ENCODE assay signal across 30 cellular contexts in the genomic region with DNA sequence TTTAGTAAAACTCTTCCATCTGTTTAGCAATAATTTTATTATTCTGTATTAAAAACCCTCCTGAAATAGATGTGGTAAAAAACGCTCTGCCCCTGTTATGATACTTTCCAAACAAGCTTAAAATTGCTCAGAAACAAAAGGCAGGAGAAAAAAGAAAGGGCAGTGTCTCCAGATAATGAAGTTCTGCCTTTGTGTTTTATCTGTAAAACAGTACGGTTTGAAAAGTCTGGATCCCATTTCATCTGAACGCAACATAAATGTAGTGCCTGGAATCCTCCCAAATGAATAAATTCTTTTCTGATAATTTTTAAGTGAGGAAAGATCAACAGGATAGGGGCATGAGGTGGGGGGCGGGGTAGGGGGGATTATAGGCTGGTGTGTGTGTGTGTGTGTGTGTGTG.
"Had no signal": no experiment of that assay in that cellular context is flagged by ENCODE, and none has a peak within 500 bp of the region (broad histone marks: within the 10 kb centered on the region; RNA-seq: fewer than 3 reads in every experiment).

No MANE protein-coding gene starts in this region.

- H3K36me3 Mint-ChIP-seq: activated naive CD8-positive, alpha-beta T cell had no signal

- ATAC-seq: activated CD4-positive, CD25-positive, alpha-beta regulatory T cell treated with anti-CD3 and anti-CD28 coated beads, Interleukin-2, amount 50 U/mL, for 24 hours; activated CD8-positive, alpha-beta T cell treated with anti-CD3 and anti-CD28 coated beads for 36 hours; activated T-cell treated with anti-CD3 and anti-CD28 coated beads, Interleukin-2, amount 50 U/mL, for 4 hours; activated T-helper 17 cell treated with anti-CD3 and anti-CD28 coated beads, Interleukin-2, amount 50 U/mL, for 72 hours; body of pancreas; gastroesophageal sphincter; heart right ventricle had no signal

- H3K27ac Mint-ChIP-seq: activated B cell treated with CpG ODN at 0.5 μM for 24 hours; activated CD8-positive, alpha-beta T cell treated with anti-CD3 and anti-CD28 coated beads for 36 hours; activated naive CD8-positive, alpha-beta T cell; activated T-helper 17 cell treated with anti-CD3 and anti-CD28 coated beads, Interleukin-2, amount 50 U/mL, for 72 hours; T-helper 2 cell treated with Interferon-gamma antibody and Interleukin-4, amounts not matched to agents 5 μg/mL and 100 μg/mL, for 36 hours had no signal

- H3K4me1 ChIP-seq: body of pancreas had no signal

- H3K9me3 ChIP-seq: body of pancreas, esophagus squamous epithelium, gastroesophageal sphincter, heart right ventricle had no signal

- H3K27ac ChIP-seq: body of pancreas, epithelial cell of prostate, esophagus squamous epithelium, gastroesophageal sphincter, heart right ventricle, WERI-Rb-1 had no signal

- H3K27me3 ChIP-seq: body of pancreas had no signal

- H3K4me1 Mint-ChIP-seq: activated T-helper 17 cell treated with anti-CD3 and anti-CD28 coated beads, Interleukin-2, amount 50 U/mL, for 72 hours had no signal

- H3K9me3 Mint-ChIP-seq: activated B cell treated with CpG ODN at 0.5 μM for 24 hours; activated CD8-positive, alpha-beta T cell treated with anti-CD3 and anti-CD28 coated beads for 36 hours; activated T-cell treated with anti-CD3 and anti-CD28 coated beads, Interleukin-2, amount 50 U/mL, for 4 hours; activated T-helper 17 cell treated with anti-CD3 and anti-CD28 coated beads, Interleukin-2, amount 50 U/mL, for 72 hours; T-helper 2 cell treated with Interferon-gamma antibody and Interleukin-4, amounts not matched to agents 5 μg/mL and 100 μg/mL, for 36 hours had no signal

- H3K4me3 ChIP-seq: body of pancreas, esophagus squamous epithelium, gastroesophageal sphincter, heart right ventricle had no signal

- DNase-seq: activated B cell treated with CpG ODN at 0.5 μM for 24 hours; activated CD4-positive, alpha-beta T cell treated with anti-CD3 and anti-CD28 coated beads for 48 hours; activated CD4-positive, alpha-beta T cell treated with anti-CD3 and anti-CD28 coated beads, Interleukin-2, amount 50 U/mL, for 1 hour; activated CD4-positive, alpha-beta T cell treated with anti-CD3 and anti-CD28 coated beads, Interleukin-2, amount 50 U/mL, for 48 hours; activated CD8-positive, alpha-beta memory T cell treated with anti-CD3 and anti-CD28 coated beads for 24 hours; activated CD8-positive, alpha-beta T cell treated with anti-CD3 and anti-CD28 coated beads for 36 hours; activated effector memory CD4-positive, alpha-beta T cell treated with Interleukin-2 at 50 U/mL for 16 hours; activated gamma-delta T cell treated with Interleukin-2 at 50 U/mL for 16 hours; activated naive CD4-positive, alpha-beta T cell treated with anti-CD3 and anti-CD28 coated beads, Interleukin-2, amount 50 U/mL, for 16 hours; activated naive CD4-positive, alpha-beta T cell treated with Interleukin-2 at 50 U/mL for 16 hours; activated T-cell treated with anti-CD3 and anti-CD28 coated beads, Interleukin-2, amount 50 U/mL, for 4 hours; amygdala; aorta; body of pancreas; caudate nucleus; cortex of kidney; dermis blood vessel endothelial cell; effector CD4-positive, alpha-beta T cell; esophagus squamous epithelium; foreskin melanocyte; heart right ventricle; hippocampal formation; T1000; WERI-Rb-1 had no signal

- H3K4me3 Mint-ChIP-seq: activated B cell treated with CpG ODN at 0.5 μM for 24 hours; activated CD8-positive, alpha-beta T cell treated with anti-CD3 and anti-CD28 coated beads for 36 hours; activated naive CD8-positive, alpha-beta T cell; activated T-cell treated with anti-CD3 and anti-CD28 coated beads, Interleukin-2, amount 50 U/mL, for 4 hours; activated T-helper 17 cell treated with anti-CD3 and anti-CD28 coated beads, Interleukin-2, amount 50 U/mL, for 72 hours; T-helper 2 cell treated with Interferon-gamma antibody and Interleukin-4, amounts not matched to agents 5 μg/mL and 100 μg/mL, for 36 hours had no signal

- H3K36me3 ChIP-seq: esophagus squamous epithelium, gastroesophageal sphincter, heart right ventricle, WERI-Rb-1 had no signal
